Comparison of ENCODE assay signal across 8 cellular contexts in the genomic region with DNA sequence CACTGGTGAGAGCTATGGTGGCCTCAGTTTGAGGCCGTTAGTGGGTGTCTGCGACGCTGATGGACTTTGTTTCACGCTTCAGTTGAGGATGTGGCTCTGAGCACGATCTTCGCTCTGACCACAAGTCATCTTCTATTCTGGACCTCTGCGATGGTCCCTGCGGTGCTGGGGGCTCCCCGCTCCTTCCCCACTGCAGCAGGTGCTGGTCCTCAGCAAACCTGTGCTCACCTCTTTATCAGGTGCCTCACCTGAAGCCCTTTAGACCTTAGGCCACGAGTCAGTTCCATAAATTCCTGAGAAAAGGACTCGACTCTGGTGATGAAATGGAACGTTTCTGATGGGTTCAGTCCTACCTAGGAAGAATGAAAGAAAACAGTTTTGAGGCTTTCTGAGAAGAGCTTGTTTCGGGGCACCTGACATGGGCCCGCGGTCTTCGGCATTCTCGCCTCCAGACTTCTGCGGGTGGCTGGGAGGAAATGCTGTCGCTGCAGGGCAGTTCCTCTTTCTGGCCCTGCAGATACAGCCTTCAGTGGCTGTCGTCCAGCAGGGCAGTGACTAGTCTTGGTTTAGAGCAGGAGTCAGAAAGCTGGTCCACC. TPM values are rescaled to one million over a fixed set of nuclear protein-coding genes. Genes with fewer than 3 reads are reported as not detected.
DNase-seq lines count a peak whose midpoint lies in the region; ATAC-seq and TF ChIP-seq lines count a peak whose summit lies in the region.

No MANE protein-coding gene starts in this region.

- H3K27ac Mint-ChIP-seq in CD14-positive monocyte = peak overlapping the region; percentile 85 to 94 (median 90)
- no peak overlapping the region for H3K27ac Mint-ChIP-seq in type B pancreatic cell
- H3K27ac Mint-ChIP-seq in glutamatergic neuron (ENCODE audit: unreplicated experiment) = no peak overlapping the region

- DNase-seq in CD14-positive monocyte (ENCODE audit: low spot score) (peak; percentile 80), MV-4-11 (lab: John Stamatoyannopoulos, UW) (peak; percentile 94), type B pancreatic cell (ENCODE audit: extremely low spot score, unreplicated experiment) (no peak), NCI-H748 (lab: John Stamatoyannopoulos, UW; ENCODE audit: unreplicated experiment) (no peak), ascending aorta (ENCODE audit: low spot score in 2 of 2) (no peak), glutamatergic neuron (no peak)
- DNase-seq in effector memory CD4-positive, alpha-beta T cell = no peak

- H3K4me3 Mint-ChIP-seq in CD14-positive monocyte (peak overlapping the region; percentile 76 to 88), type B pancreatic cell (peak overlapping the region; percentile 47), glutamatergic neuron (ENCODE audit: unreplicated experiment) (no peak overlapping the region)

- H3K4me1 ChIP-seq in effector memory CD4-positive, alpha-beta T cell (ENCODE audit: control insufficient read depth, insufficient read depth, low read length, poor library complexity, severe bottlenecking) = peaks cover 18% of the 10 kb centered on the region
- H3K4me1 ChIP-seq in ascending aorta = peaks cover 0 to 11% of the 10 kb centered on the region in 2 donors

- peaks cover 4% of the 10 kb centered on the region for H3K36me3 ChIP-seq in effector memory CD4-positive, alpha-beta T cell (ENCODE audit: control insufficient read depth, insufficient read depth, low read length)
- H3K36me3 ChIP-seq in ascending aorta = peaks cover 3 to 4% of the 10 kb centered on the region in 2 donors

- H3K27me3 ChIP-seq in effector memory CD4-positive, alpha-beta T cell (replicated peaks; ENCODE audit: control insufficient read depth, insufficient read depth, low read length, poor library complexity, severe bottlenecking) = no peaks in the 10 kb centered on the region
- H3K27me3 ChIP-seq in ascending aorta = no peaks in the 10 kb centered on the region

- peaks cover 0 to 2% (median 0%) of the 10 kb centered on the region in 7 donors for H3K9me3 Mint-ChIP-seq in CD14-positive monocyte
- H3K9me3 Mint-ChIP-seq in type B pancreatic cell = no peaks in the 10 kb centered on the region
- no peaks in the 10 kb centered on the region for H3K9me3 Mint-ChIP-seq in glutamatergic neuron (ENCODE audit: unreplicated experiment)

- TF ChIP-seq CTCF in CD14-positive monocyte (IDR thresholded peaks at IDR 0.05) (no peak), type B pancreatic cell (conservative IDR thresholded peaks at IDR 0.05) (no peak), ascending aorta (IDR thresholded peaks at IDR 0.05) (no peak), glutamatergic neuron (IDR thresholded peaks at IDR 0.05; ENCODE audit: partially characterized antibody, unreplicated experiment) (no peak)

- H3K4me1 Mint-ChIP-seq in CD14-positive monocyte (peaks cover 44% of the 10 kb centered on the region), type B pancreatic cell (ENCODE audit: unreplicated experiment) (peaks cover 2% of the 10 kb centered on the region), glutamatergic neuron (ENCODE audit: low read depth, unreplicated experiment) (no peaks in the 10 kb centered on the region)

- intact Hi-C loops in CD14-positive monocyte (cut with micrococcal nuclease) = no loop called here
- intact Hi-C loops in ascending aorta (cut with DNase I) = no loop called here

- no peak overlapping the region for H3K4me3 ChIP-seq in effector memory CD4-positive, alpha-beta T cell (ENCODE audit: insufficient read depth, low read depth, low read length, poor library complexity, severe bottlenecking)
- no peak overlapping the region for H3K4me3 ChIP-seq in ascending aorta

- H3K27ac ChIP-seq in effector memory CD4-positive, alpha-beta T cell (ENCODE audit: insufficient read depth, low read length, poor library complexity, severe bottlenecking) = peak overlapping the region; percentile 4
- no peak overlapping the region for H3K27ac ChIP-seq in ascending aorta

- ATAC-seq in GM19372 (IDR thresholded peaks at IDR 0.05; ENCODE audit: low read depth, unreplicated experiment) = peak; percentile 36

- H3K36me3 Mint-ChIP-seq in CD14-positive monocyte (peaks cover 11 to 23% of the 10 kb centered on the region in 2 donors), type B pancreatic cell (peaks cover 2% of the 10 kb centered on the region), glutamatergic neuron (ENCODE audit: unreplicated experiment) (no peaks in the 10 kb centered on the region)

- no peaks in the 10 kb centered on the region for H3K9me3 ChIP-seq in effector memory CD4-positive, alpha-beta T cell (ENCODE audit: control insufficient read depth, low read length)
- H3K9me3 ChIP-seq in ascending aorta = no peaks in the 10 kb centered on the region

- peaks cover 0 to 4% (median 0%) of the 10 kb centered on the region in 3 donors for H3K27me3 Mint-ChIP-seq in CD14-positive monocyte (ENCODE audit: low read depth in 3 of 3)
- H3K27me3 Mint-ChIP-seq in type B pancreatic cell = no peaks in the 10 kb centered on the region
- no peaks in the 10 kb centered on the region for H3K27me3 Mint-ChIP-seq in glutamatergic neuron (ENCODE audit: unreplicated experiment)

RNA-seq across cellular contexts. Expression of gene KCTD5, which starts 4.7 kb away (rescaled TPM):
- polyA plus RNA-seq in CD14-positive monocyte = 10 to 100 TPM; 16.0 to 21.0 TPM
- 25.1 and 30.5 TPM in 2 replicates for total RNA-seq in type B pancreatic cell (ENCODE audit: low replicate concordance)
- total RNA-seq in ascending aorta = 10.5 TPM
- 41.2 TPM for total RNA-seq in glutamatergic neuron (ENCODE audit: unreplicated experiment)

RNA-seq across cellular contexts. Expression of gene PRSS27, which starts 33.0 kb away (rescaled TPM):
- not detected for polyA plus RNA-seq in CD14-positive monocyte
- total RNA-seq in type B pancreatic cell (ENCODE audit: low replicate concordance) (19.0 and 24.6 TPM in 2 replicates), ascending aorta (not detected), glutamatergic neuron (ENCODE audit: unreplicated experiment) (10.8 TPM)

Comparison
In these comparisons a context has a peak if more than half of its experiments do, and no peak if none do; other contexts are left out.
1. DNase-seq: peak in CD14-positive monocyte (single experiment) and MV-4-11 (single experiment); none in effector memory CD4-positive, alpha-beta T cell (0 of 3), type B pancreatic cell (single experiment), NCI-H748 (single experiment), ascending aorta (0 of 2) and glutamatergic neuron (single experiment).
2. H3K27ac Mint-ChIP-seq: peak in CD14-positive monocyte (7 of 7); none in type B pancreatic cell (single experiment) and glutamatergic neuron (single experiment).
3. RNA of gene PRSS27, which starts 33.0 kb away (total RNA-seq): 19.0 to 24.6 TPM in type B pancreatic cell and 10.8 TPM in glutamatergic neuron (single experiment); not detected in ascending aorta (single experiment); every median in the first group is over 10 times any median in the second.